In the genomic region with DNA sequence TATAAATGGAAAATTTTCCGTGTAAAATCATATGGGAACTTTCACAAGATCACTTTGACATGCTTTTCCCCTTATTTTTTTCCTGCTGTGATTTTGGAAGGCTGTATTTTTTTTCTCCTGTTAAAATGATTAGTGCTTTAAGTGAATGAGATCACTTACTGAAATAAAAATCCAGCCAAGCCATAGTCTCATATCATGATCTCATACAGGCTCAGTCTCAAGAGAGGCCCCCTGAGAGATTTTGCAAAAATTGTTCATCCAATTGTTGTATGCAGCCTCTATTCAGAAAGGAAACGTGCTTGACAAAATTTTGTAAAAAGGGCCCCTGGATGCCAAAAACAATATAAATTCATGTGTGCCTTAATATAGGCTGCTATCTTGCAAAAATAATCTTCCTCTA, we compare ENCODE assay signal across 23 cellular contexts.
"Had no signal": no experiment of that assay in that cellular context is flagged by ENCODE, and none has a peak within 500 bp of the region (broad histone marks: within the 10 kb centered on the region; RNA-seq: fewer than 3 reads in every experiment).

No MANE protein-coding gene starts in this region.

- DNase-seq: Kasumi-1, MM.1S, MV-4-11, NCI-H1048, NCI-H1105, NCI-H1417, NCI-H1436 treated with DMSO at 0.1 percent for 48 hours, NCI-H1694, NCI-H187 treated with DMSO at 0.1 percent for 48 hours, NCI-H2029 treated with DMSO at 0.1 percent for 48 hours, NCI-H2171 treated with DMSO at 0.1 percent for 48 hours, NCI-H345, NCI-H524, NCI-H526 treated with DMSO at 0.1 percent for 48 hours, NCI-H748 treated with DMSO at 0.1 percent for 48 hours, Right ventricle myocardium superior, RPMI8226, SIG-M5 had no signal

- H3K4me3 ChIP-seq: K562, SJSA1, SK-N-MC had no signal

- H3K9ac ChIP-seq: KMS-11 had no signal

- H3K27ac ChIP-seq: HL-60, KMS-11, SJSA1, SK-N-MC had no signal

- H3K36me3 ChIP-seq: SJSA1 had no signal

- H3K27me3 ChIP-seq: SJSA1 had no signal

- H3K4me1 ChIP-seq: SJSA1 had no signal

- ATAC-seq: K562 had no signal

- H3K4me2 ChIP-seq: KMS-11 had no signal

- H3K9me3 ChIP-seq: SJSA1 had no signal
